In genomic region chr2:232970051-232970450, GRCh38 we compare ENCODE assay signal across 20 cellular contexts. TPM values are rescaled to one million over a fixed set of nuclear protein-coding genes. Genes with fewer than 3 reads are reported as not detected.
A peak's percentile ranks its signal among the peaks of the same experiment; 100 is the strongest.
DNase-seq lines count a peak whose midpoint lies in the region; ATAC-seq and TF ChIP-seq lines count a peak whose summit lies in the region.
"Had no signal": no experiment of that assay in that cellular context is flagged by ENCODE, and none has a peak within 500 bp of the region (broad histone marks: within the 10 kb centered on the region; RNA-seq: fewer than 3 reads in every experiment).

No MANE protein-coding gene starts in this region.

- DNase-seq in ELR (ENCODE audit: low read depth) (peak; percentile 30), RPMI7951 (ENCODE audit: low read depth) (peak; percentile 40), iris pigment epithelial cell (ENCODE audit: low read depth) (peak; percentile 42), thyroid gland (no peak)
- no peak for DNase-seq in activated T-helper 1 cell treated with anti-CD3 and anti-CD28 coated beads, Interleukin-12 subunit alpha, Interleukin-12 subunit beta, Interleukin-2, Interleukin-4 antibody, amounts not matched to agents 30 ng/mL and 10 ng/mL and 1 ng/mL, durations not matched to agents 14 hours and 24 hours and 36 hours (ENCODE audit: low spot score)
- DNase-seq in activated CD4-positive, alpha-beta T cell treated with anti-CD3 and anti-CD28 coated beads, Interleukin-2, amount 50 U/mL, for 1 hour: no peak
- DNase-seq: C1 segment of cervical spinal cord; CD4-positive, alpha-beta memory T cell; COR-L47; DMS53; GF-D8; KBM-7; MM.1S; NCI-H2029 treated with DMSO at 0.1 percent for 48 hours; NCI-H526 treated with DMSO at 0.1 percent for 48 hours; SHP77 had no signal

- H3K27me3 ChIP-seq in parathyroid adenoma (ENCODE audit: control insufficient read depth, insufficient read depth, low read length) (no peaks in the 10 kb centered on the region), thyroid gland (no peaks in the 10 kb centered on the region)

- H3K79me2 ChIP-seq in parathyroid adenoma: no peaks in the 10 kb centered on the region

- H3K9me3 ChIP-seq in parathyroid adenoma (ENCODE audit: control insufficient read depth, low read length) (no peaks in the 10 kb centered on the region), thyroid gland (no peaks in the 10 kb centered on the region)
- H3K9me3 ChIP-seq: A549 had no signal

- H3K4me3 Mint-ChIP-seq in activated T-helper 1 cell treated with anti-CD3 and anti-CD28 coated beads, Interleukin-12 subunit alpha, Interleukin-12 subunit beta, Interleukin-2, Interleukin-4 antibody, amounts not matched to agents 30 ng/mL and 10 ng/mL and 1 ng/mL, durations not matched to agents 14 hours and 24 hours and 36 hours: no peak overlapping the region
- H3K4me3 Mint-ChIP-seq: CD4-positive, alpha-beta memory T cell had no signal

- H3K4me1 ChIP-seq in parathyroid adenoma (peaks cover 11% of the 10 kb centered on the region), thyroid gland (no peaks in the 10 kb centered on the region)

- H3K4me1 Mint-ChIP-seq in activated T-helper 1 cell treated with anti-CD3 and anti-CD28 coated beads, Interleukin-12 subunit alpha, Interleukin-12 subunit beta, Interleukin-2, Interleukin-4 antibody, amounts not matched to agents 30 ng/mL and 10 ng/mL and 1 ng/mL, durations not matched to agents 14 hours and 24 hours and 36 hours (ENCODE audit: low read depth): no peaks in the 10 kb centered on the region
- H3K4me1 Mint-ChIP-seq: CD4-positive, alpha-beta memory T cell had no signal

- TF ChIP-seq CTCF in parathyroid adenoma (IDR thresholded peaks at IDR 0.05) (no peak), thyroid gland (IDR thresholded peaks at IDR 0.05) (no peak)

- no peak overlapping the region for H3K9ac ChIP-seq in parathyroid adenoma

- H3K27ac Mint-ChIP-seq in activated T-helper 1 cell treated with anti-CD3 and anti-CD28 coated beads, Interleukin-12 subunit alpha, Interleukin-12 subunit beta, Interleukin-2, Interleukin-4 antibody, amounts not matched to agents 30 ng/mL and 10 ng/mL and 1 ng/mL, durations not matched to agents 14 hours and 24 hours and 36 hours: no peak overlapping the region
- H3K27ac Mint-ChIP-seq: CD4-positive, alpha-beta memory T cell had no signal

- no peak for TF ChIP-seq POLR2A in thyroid gland (IDR thresholded peaks at IDR 0.05)

- H3K27ac ChIP-seq in parathyroid adenoma (peak overlapping the region; percentile 86), thyroid gland (no peak overlapping the region)
- H3K27ac ChIP-seq: A549, RWPE1 had no signal

- no peak for ATAC-seq in GM18517 (IDR thresholded peaks at IDR 0.05; ENCODE audit: unreplicated experiment)
- ATAC-seq: A549 had no signal

- peak overlapping the region; percentile 56 for H3K4me2 ChIP-seq in parathyroid adenoma (ENCODE audit: low read length)
- H3K4me2 ChIP-seq: A549 had no signal

- H3K36me3 ChIP-seq in parathyroid adenoma (ENCODE audit: control insufficient read depth, insufficient read depth, low read length) (no peaks in the 10 kb centered on the region), thyroid gland (no peaks in the 10 kb centered on the region)

- intact Hi-C loops in activated T-helper 1 cell treated with anti-CD3 and anti-CD28 coated beads, Interleukin-12 subunit alpha, Interleukin-12 subunit beta, Interleukin-2, Interleukin-4 antibody, amounts not matched to agents 30 ng/mL and 10 ng/mL and 1 ng/mL, durations not matched to agents 14 hours and 24 hours and 36 hours (cut with micrococcal nuclease): no loop called here
- intact Hi-C loops in thyroid gland (cut with DNase I): no loop called here

- H3K4me3 ChIP-seq in parathyroid adenoma (ENCODE audit: low read depth, low read length) (peak overlapping the region; percentile 29), thyroid gland (replicated peaks in 1 of 3) (no peak overlapping the region)
- H3K4me3 ChIP-seq: A549 had no signal

- H3K27me3 Mint-ChIP-seq in activated T-helper 1 cell treated with anti-CD3 and anti-CD28 coated beads, Interleukin-12 subunit alpha, Interleukin-12 subunit beta, Interleukin-2, Interleukin-4 antibody, amounts not matched to agents 30 ng/mL and 10 ng/mL and 1 ng/mL, durations not matched to agents 14 hours and 24 hours and 36 hours (ENCODE audit: insufficient read depth): peaks cover 2% of the 10 kb centered on the region

- WGBS in thyroid gland, 2 donors: 87 to 91% methylated on average over 2 of the region's 2 CpGs

- H3K9me3 Mint-ChIP-seq in activated T-helper 1 cell treated with anti-CD3 and anti-CD28 coated beads, Interleukin-12 subunit alpha, Interleukin-12 subunit beta, Interleukin-2, Interleukin-4 antibody, amounts not matched to agents 30 ng/mL and 10 ng/mL and 1 ng/mL, durations not matched to agents 14 hours and 24 hours and 36 hours: no peaks in the 10 kb centered on the region

- peak overlapping the region; percentile 68 for H2AFZ ChIP-seq in parathyroid adenoma

- H3K36me3 Mint-ChIP-seq in activated T-helper 1 cell treated with anti-CD3 and anti-CD28 coated beads, Interleukin-12 subunit alpha, Interleukin-12 subunit beta, Interleukin-2, Interleukin-4 antibody, amounts not matched to agents 30 ng/mL and 10 ng/mL and 1 ng/mL, durations not matched to agents 14 hours and 24 hours and 36 hours (ENCODE audit: low read depth): no peaks in the 10 kb centered on the region
- H3K36me3 Mint-ChIP-seq: CD4-positive, alpha-beta memory T cell had no signal

RNA-seq across cellular contexts. Expression of gene NGEF, which starts 43.0 kb away (rescaled TPM):
- total RNA-seq in RPMI7951 (2014; rRNA removed; shearing (Covaris generic)): 35.4 and 38.4 TPM in 2 replicates
- total RNA-seq in activated T-helper 1 cell treated with anti-CD3 and anti-CD28 coated beads, Interleukin-12 subunit alpha, Interleukin-12 subunit beta, Interleukin-2, Interleukin-4 antibody, amounts not matched to agents 30 ng/mL and 10 ng/mL and 1 ng/mL, durations not matched to agents 14 hours and 24 hours and 36 hours: 0.21 TPM in 1 of 2 replicates, not detected in the other
- total RNA-seq in thyroid gland: 1 to 10 TPM in 1 of 4 donors, under 1 TPM in 1, not detected in 2; 0.11 to 2.1 TPM
- total RNA-seq: CD4-positive, alpha-beta memory T cell had no signal

Comparison
In these comparisons a context has a peak if more than half of its experiments do, and no peak if none do; other contexts are left out.
1. DNase-seq: peak in ELR (single experiment), RPMI7951 (single experiment) and iris pigment epithelial cell (single experiment); none in activated T-helper 1 cell treated with anti-CD3 and anti-CD28 coated beads, Interleukin-12 subunit alpha, Interleukin-12 subunit beta, Interleukin-2, Interleukin-4 antibody, amounts not matched to agents 30 ng/mL and 10 ng/mL and 1 ng/mL, durations not matched to agents 14 hours and 24 hours and 36 hours (single experiment), activated CD4-positive, alpha-beta T cell treated with anti-CD3 and anti-CD28 coated beads, Interleukin-2, amount 50 U/mL, for 1 hour (single experiment) and thyroid gland (0 of 2).
2. RNA of gene NGEF, which starts 43.0 kb away (total RNA-seq): 35.4 to 38.4 TPM in RPMI7951; 0.21 TPM in activated T-helper 1 cell treated with anti-CD3 and anti-CD28 coated beads, Interleukin-12 subunit alpha, Interleukin-12 subunit beta, Interleukin-2, Interleukin-4 antibody, amounts not matched to agents 30 ng/mL and 10 ng/mL and 1 ng/mL, durations not matched to agents 14 hours and 24 hours and 36 hours and 0.11 to 2.1 TPM in thyroid gland; every median in the first group is over 10 times any median in the second.